ENCODE assay signal across 12 cellular contexts in genomic region chr11:336666-337002, GRCh38. TPM values are rescaled to one million over a fixed set of nuclear protein-coding genes. Genes with fewer than 3 reads are reported as not detected.
DNase-seq lines count a peak whose midpoint lies in the region; ATAC-seq and TF ChIP-seq lines count a peak whose summit lies in the region.
"Had no signal": no experiment of that assay in that cellular context is flagged by ENCODE, and none has a peak within 500 bp of the region (broad histone marks: within the 10 kb centered on the region; RNA-seq: fewer than 3 reads in every experiment).

No MANE protein-coding gene starts in this region.

- H3K9me3 ChIP-seq in BLaER1 = peaks cover 17% of the 10 kb centered on the region

- H3K4me3 ChIP-seq in BLaER1 = no peak overlapping the region

- H4K20me1 ChIP-seq in BLaER1 = no peaks in the 10 kb centered on the region

- H3K27me3 Mint-ChIP-seq in naive thymus-derived CD8-positive, alpha-beta T cell = no peaks in the 10 kb centered on the region

- H3K4me3 Mint-ChIP-seq in naive thymus-derived CD8-positive, alpha-beta T cell = peak overlapping the region in 7 of 10 donors; percentile 12 to 75 (median 45)

- H3K27me3 ChIP-seq in BLaER1 = no peaks in the 10 kb centered on the region

- H3K36me3 Mint-ChIP-seq in naive thymus-derived CD8-positive, alpha-beta T cell = no peaks in the 10 kb centered on the region

- no peak for DNase-seq in naive thymus-derived CD8-positive, alpha-beta T cell
- DNase-seq in GM13977 (ENCODE audit: low spot score) = no peak
- no peak for DNase-seq in DMS53 (lab: John Stamatoyannopoulos, UW)
- DNase-seq: AML-193; stimulated activated CD4-positive, alpha-beta T cell treated with anti-CD3 and anti-CD28 coated beads, Interleukin-15, amount 100 ng/mL, for 24 hours; WERI-Rb-1 had no signal

- H3K4me1 ChIP-seq in BLaER1 = peaks cover 61% of the 10 kb centered on the region

- peak overlapping the region; percentile 59; the same call in 1 of the 2 replicates for H3K9ac ChIP-seq in BLaER1

- H3K36me3 ChIP-seq in BLaER1 = no peaks in the 10 kb centered on the region
- H3K36me3 ChIP-seq: WERI-Rb-1 had no signal

- H3K9me3 Mint-ChIP-seq in naive thymus-derived CD8-positive, alpha-beta T cell = no peaks in the 10 kb centered on the region
- H3K9me3 Mint-ChIP-seq: activated naive CD4-positive, alpha-beta T cell treated with anti-CD3 and anti-CD28 coated beads, Interleukin-2, amount 50 U/mL, for 72 hours had no signal

- TF ChIP-seq CTCF in GM13977 (IDR thresholded peaks at IDR 0.05; ENCODE audit: extremely low read depth, insufficient read depth, missing control alignments) = no peak

- H3K27ac ChIP-seq in BLaER1 = peak overlapping the region; percentile 45
- H3K27ac ChIP-seq in angular gyrus (ENCODE audit: low read depth, low read length) = peak overlapping the region; percentile 24
- H3K27ac ChIP-seq: WERI-Rb-1 had no signal

- peaks cover 25 to 62% (median 50%) of the 10 kb centered on the region in 4 donors for H3K4me1 Mint-ChIP-seq in naive thymus-derived CD8-positive, alpha-beta T cell

- POLR2A ChIA-PET in naive thymus-derived CD8-positive, alpha-beta T cell (lab: Charles Lee) = interaction anchor here (1.1 kb wide), 1 partner anchor 17 kb away, joined by 3 read pairs; no protein-coding TSS in a partner anchor

- ATAC-seq in naive thymus-derived CD8-positive, alpha-beta T cell = peak in 1 of 2 donors; percentile 23
- no peak for ATAC-seq in HG03354 (IDR thresholded peaks at IDR 0.05; ENCODE audit: poor library complexity, severe bottlenecking, unreplicated experiment)
- ATAC-seq: activated naive CD4-positive, alpha-beta T cell treated with anti-CD3 and anti-CD28 coated beads, Interleukin-2, amount 50 U/mL, for 72 hours; esophagus mucosa had no signal

- peak overlapping the region; percentile 76 for H3K4me2 ChIP-seq in BLaER1

- peak overlapping the region; percentile 10 to 88 (median 70) for H3K27ac Mint-ChIP-seq in naive thymus-derived CD8-positive, alpha-beta T cell

- in situ Hi-C loops in GM13977 (cut with MboI; ENCODE audit: low pct_unique_long_range_greater_than_20kb, low sequenced_read_pairs, unreplicated experiment) = no loop called here

RNA-seq across cellular contexts. Expression of gene IFITM3, which starts 16.0 kb away (rescaled TPM):
- 10 to 100 TPM; 11.3 to 11.9 TPM for total RNA-seq in naive thymus-derived CD8-positive, alpha-beta T cell
- polyA plus RNA-seq in naive thymus-derived CD8-positive, alpha-beta T cell = 100 to 1,000 TPM in 2 of 3 donors, 10 to 100 TPM in 1; 45.1 to 202 (median 196) TPM

RNA-seq across cellular contexts. Expression of gene IFITM1, which starts 22.8 kb away (rescaled TPM):
- total RNA-seq in naive thymus-derived CD8-positive, alpha-beta T cell = 10 to 100 TPM; 90.0 to 91.0 TPM
- 1,000 to 10,000 TPM; 1,833 to 2,198 (median 2,135) TPM for polyA plus RNA-seq in naive thymus-derived CD8-positive, alpha-beta T cell

RNA-seq across cellular contexts. Expression of gene IFITM2, which starts 29.0 kb away (rescaled TPM):
- total RNA-seq in naive thymus-derived CD8-positive, alpha-beta T cell = 100 to 1,000 TPM; 115 to 122 TPM
- polyA plus RNA-seq in naive thymus-derived CD8-positive, alpha-beta T cell = 1,000 to 10,000 TPM; 2,345 to 2,732 (median 2,362) TPM

RNA-seq across cellular contexts. Expression of gene B4GALNT4, which starts 32.7 kb away (rescaled TPM):
- under 1 TPM; 0.16 to 0.39 TPM for total RNA-seq in naive thymus-derived CD8-positive, alpha-beta T cell
- polyA plus RNA-seq in naive thymus-derived CD8-positive, alpha-beta T cell = 1 to 10 TPM in 1 of 3 donors, not detected in 2; 1.3 TPM

RNA-seq across cellular contexts. Expression of gene IFITM5, which starts 37.3 kb away (rescaled TPM):
- total RNA-seq in naive thymus-derived CD8-positive, alpha-beta T cell = not detected
- polyA plus RNA-seq in naive thymus-derived CD8-positive, alpha-beta T cell = not detected
- total RNA-seq: activated naive CD4-positive, alpha-beta T cell treated with anti-CD3 and anti-CD28 coated beads, Interleukin-2, amount 50 U/mL, for 72 hours; esophagus mucosa; lower leg skin had no signal
